In genomic region chr5:139415221-139415861, GRCh38 we compare ENCODE assay signal across 1 cellular context.
TF ChIP-seq lines count a peak whose summit lies in the region.

No MANE protein-coding gene starts in this region.

TF ChIP-seq in SK-N-SH treated with all-trans-retinoic acid at 6 μM for 48 hours, 23 proteins besides CTCF, POLR2A, EP300 and RAD21 (continued from another document):
- TF ChIP-seq TSHZ2 (CRISPR knock-in tag; IDR thresholded peaks at IDR 0.05) (no peak), ZNF70 (CRISPR knock-in tag; IDR thresholded peaks at IDR 0.05) (no peak), ZNF8 (CRISPR knock-in tag; IDR thresholded peaks at IDR 0.05) (no peak), TOX (CRISPR knock-in tag; IDR thresholded peaks at IDR 0.05; ENCODE audit: borderline replicate concordance) (no peak), GLIS3 (CRISPR knock-in tag; IDR thresholded peaks at IDR 0.05) (no peak), ESRRG (CRISPR knock-in tag; IDR thresholded peaks at IDR 0.05) (no peak), OSR1 (CRISPR knock-in tag; IDR thresholded peaks at IDR 0.05) (no peak), ISL1 (CRISPR knock-in tag; IDR thresholded peaks at IDR 0.05) (no peak), ZFP30 (CRISPR knock-in tag; IDR thresholded peaks at IDR 0.05) (no peak), TCF4 (CRISPR knock-in tag; IDR thresholded peaks at IDR 0.05; ENCODE audit: borderline replicate concordance) (no peak)
- TF ChIP-seq, protein P1, sequence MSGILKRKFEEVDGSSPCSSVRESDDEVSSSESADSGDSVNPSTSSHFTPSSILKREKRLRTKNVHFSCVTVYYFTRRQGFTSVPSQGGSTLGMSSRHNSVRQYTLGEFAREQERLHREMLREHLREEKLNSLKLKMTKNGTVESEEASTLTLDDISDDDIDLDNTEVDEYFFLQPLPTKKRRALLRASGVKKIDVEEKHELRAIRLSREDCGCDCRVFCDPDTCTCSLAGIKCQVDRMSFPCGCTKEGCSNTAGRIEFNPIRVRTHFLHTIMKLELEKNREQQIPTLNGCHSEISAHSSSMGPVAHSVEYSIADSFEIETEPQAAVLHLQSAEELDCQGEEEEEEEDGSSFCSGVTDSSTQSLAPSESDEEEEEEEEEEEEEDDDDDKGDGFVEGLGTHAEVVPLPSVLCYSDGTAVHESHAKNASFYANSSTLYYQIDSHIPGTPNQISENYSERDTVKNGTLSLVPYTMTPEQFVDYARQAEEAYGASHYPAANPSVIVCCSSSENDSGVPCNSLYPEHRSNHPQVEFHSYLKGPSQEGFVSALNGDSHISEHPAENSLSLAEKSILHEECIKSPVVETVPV (CRISPR knock-in tag; IDR thresholded peaks at IDR 0.05), result no peak
- TF ChIP-seq, protein P2, sequence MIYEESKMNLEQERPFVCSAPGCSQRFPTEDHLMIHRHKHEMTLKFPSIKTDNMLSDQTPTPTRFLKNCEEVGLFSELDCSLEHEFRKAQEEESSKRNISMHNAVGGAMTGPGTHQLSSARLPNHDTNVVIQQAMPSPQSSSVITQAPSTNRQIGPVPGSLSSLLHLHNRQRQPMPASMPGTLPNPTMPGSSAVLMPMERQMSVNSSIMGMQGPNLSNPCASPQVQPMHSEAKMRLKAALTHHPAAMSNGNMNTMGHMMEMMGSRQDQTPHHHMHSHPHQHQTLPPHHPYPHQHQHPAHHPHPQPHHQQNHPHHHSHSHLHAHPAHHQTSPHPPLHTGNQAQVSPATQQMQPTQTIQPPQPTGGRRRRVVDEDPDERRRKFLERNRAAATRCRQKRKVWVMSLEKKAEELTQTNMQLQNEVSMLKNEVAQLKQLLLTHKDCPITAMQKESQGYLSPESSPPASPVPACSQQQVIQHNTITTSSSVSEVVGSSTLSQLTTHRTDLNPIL (CRISPR knock-in tag; IDR thresholded peaks at IDR 0.05; ENCODE audit: low read depth), result no peak
